ENCODE assay signal across 13 cellular contexts in the genomic region with DNA sequence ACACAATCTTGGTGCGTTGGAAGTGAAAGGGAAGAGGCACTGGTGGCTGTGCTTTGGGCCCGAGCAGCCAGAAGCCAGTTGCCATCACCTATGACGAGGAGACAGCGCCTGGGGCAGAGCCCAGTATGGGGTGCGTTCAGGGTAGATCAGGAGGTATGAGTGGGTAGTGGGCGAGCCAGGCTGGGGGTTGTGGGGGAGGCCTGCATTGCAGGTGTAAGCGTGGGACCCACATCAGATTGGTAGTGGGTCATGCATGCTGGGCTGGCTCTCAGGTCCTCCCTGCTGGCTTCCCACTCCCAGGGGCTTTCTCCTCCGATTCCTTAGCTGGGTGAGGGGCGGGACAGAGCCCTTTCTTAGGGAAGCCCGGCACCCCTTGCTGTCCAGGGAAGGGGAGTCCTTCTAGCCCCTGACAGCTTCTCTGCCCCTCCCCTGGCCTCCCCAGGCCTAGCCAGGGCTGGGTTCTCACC. TPM values are rescaled to one million over a fixed set of nuclear protein-coding genes. Genes with fewer than 3 reads are reported as not detected.
A peak's percentile ranks its signal among the peaks of the same experiment; 100 is the strongest.
DNase-seq lines count a peak whose midpoint lies in the region; ATAC-seq and TF ChIP-seq lines count a peak whose summit lies in the region.
"Had no signal": no experiment of that assay in that cellular context is flagged by ENCODE, and none has a peak within 500 bp of the region (broad histone marks: within the 10 kb centered on the region; RNA-seq: fewer than 3 reads in every experiment).

No MANE protein-coding gene starts in this region.

- peaks cover 48% of the 10 kb centered on the region for H3K36me3 Mint-ChIP-seq in activated CD4-positive, alpha-beta T cell treated with anti-CD3 and anti-CD28 coated beads, Interleukin-2, amount 10 ng/mL, durations not matched to agents 7 days and 5 days (ENCODE audit: low read depth)
- peaks cover 49% of the 10 kb centered on the region for H3K36me3 Mint-ChIP-seq in central memory CD8-positive, alpha-beta T cell (ENCODE audit: insufficient read depth)

- peaks cover 67% of the 10 kb centered on the region for H3K4me1 Mint-ChIP-seq in activated CD4-positive, alpha-beta T cell treated with anti-CD3 and anti-CD28 coated beads, Interleukin-2, amount 10 ng/mL, durations not matched to agents 7 days and 5 days
- peaks cover 62% of the 10 kb centered on the region for H3K4me1 Mint-ChIP-seq in central memory CD8-positive, alpha-beta T cell

- peak overlapping the region; percentile 98 for H3K27ac Mint-ChIP-seq in activated CD4-positive, alpha-beta T cell treated with anti-CD3 and anti-CD28 coated beads, Interleukin-2, amount 10 ng/mL, durations not matched to agents 7 days and 5 days
- H3K27ac Mint-ChIP-seq in central memory CD8-positive, alpha-beta T cell (ENCODE audit: low read depth): peak overlapping the region; percentile 98
- H3K27ac Mint-ChIP-seq: dendritic cell treated with granulocyte-macrophage colony-stimulating factor and Interleukin-4, amounts not matched to agents 40 ng/mL and 50 ng/mL, for 4 days; GM23338 had no signal

- peak overlapping the region; percentile 82 for H3K4me3 Mint-ChIP-seq in activated CD4-positive, alpha-beta T cell treated with anti-CD3 and anti-CD28 coated beads, Interleukin-2, amount 10 ng/mL, durations not matched to agents 7 days and 5 days
- H3K4me3 Mint-ChIP-seq in central memory CD8-positive, alpha-beta T cell: peak overlapping the region; percentile 95
- H3K4me3 Mint-ChIP-seq: dendritic cell treated with granulocyte-macrophage colony-stimulating factor and Interleukin-4, amounts not matched to agents 40 ng/mL and 50 ng/mL, for 4 days; GM23338 had no signal

- DNase-seq in GM12865 (ENCODE audit: low read depth): no peak
- peak; percentile 37 for DNase-seq in activated CD4-positive, alpha-beta T cell treated with anti-CD3 and anti-CD28 coated beads, Interleukin-2, amount 10 ng/mL, durations not matched to agents 7 days and 5 days
- DNase-seq in central memory CD8-positive, alpha-beta T cell (ENCODE audit: low spot score in 2 of 2): no peak
- peak; percentile 49 for DNase-seq in stimulated activated CD4-positive, alpha-beta T cell treated with anti-CD3 and anti-CD28 coated beads, Interleukin-2, amount 100 ng/mL, for 4 hours (ENCODE audit: low read depth)
- DNase-seq in UCSD-AML1 (lab: John Stamatoyannopoulos, UW; ENCODE audit: unreplicated experiment): no peak
- DNase-seq in central memory CD4-positive, alpha-beta T cell: no peak
- DNase-seq: C1 segment of cervical spinal cord, left ventricle myocardium inferior, NCI-H187 treated with DMSO at 0.1 percent for 48 hours had no signal

- H3K4me3 ChIP-seq in GM12865 (ENCODE audit: low read depth, low read length): peak overlapping the region; percentile 66
- H3K4me3 ChIP-seq: GM23338, left ventricle myocardium inferior had no signal

- no peak for TF ChIP-seq CTCF in GM12865 (IDR thresholded peaks at IDR 0.05; ENCODE audit: insufficient read depth, low read depth, low read length, missing control alignments)

- ATAC-seq in central memory CD8-positive, alpha-beta T cell (replicated peaks; ENCODE audit: extremely low read depth, poor library complexity, severe bottlenecking): no peak
- ATAC-seq in HG03521 (IDR thresholded peaks at IDR 0.05; ENCODE audit: unreplicated experiment) (no peak), HG02885 (IDR thresholded peaks at IDR 0.05; ENCODE audit: poor library complexity, unreplicated experiment) (no peak)
- ATAC-seq: GM23338 had no signal

- POLR2A ChIA-PET in activated CD4-positive, alpha-beta T cell treated with anti-CD3 and anti-CD28 coated beads, Interleukin-2, amount 10 ng/mL, durations not matched to agents 7 days and 5 days (lab: Charles Lee): no interaction called here

- H3K27me3 Mint-ChIP-seq in activated CD4-positive, alpha-beta T cell treated with anti-CD3 and anti-CD28 coated beads, Interleukin-2, amount 10 ng/mL, durations not matched to agents 7 days and 5 days: no peaks in the 10 kb centered on the region
- no peaks in the 10 kb centered on the region for H3K27me3 Mint-ChIP-seq in central memory CD8-positive, alpha-beta T cell

- CTCF ChIA-PET in activated CD4-positive, alpha-beta T cell treated with anti-CD3 and anti-CD28 coated beads, Interleukin-2, amount 10 ng/mL, durations not matched to agents 7 days and 5 days (lab: Charles Lee): interaction anchor here (1.2 to 2.4 kb wide), 3 partner anchors 13 to 95 kb away, joined by 3 to 7 read pairs (median 5); no protein-coding TSS in a partner anchor

- no peaks in the 10 kb centered on the region for H3K9me3 Mint-ChIP-seq in activated CD4-positive, alpha-beta T cell treated with anti-CD3 and anti-CD28 coated beads, Interleukin-2, amount 10 ng/mL, durations not matched to agents 7 days and 5 days
- H3K9me3 Mint-ChIP-seq in central memory CD8-positive, alpha-beta T cell: no peaks in the 10 kb centered on the region
- H3K9me3 Mint-ChIP-seq: dendritic cell treated with granulocyte-macrophage colony-stimulating factor and Interleukin-4, amounts not matched to agents 40 ng/mL and 50 ng/mL, for 4 days; GM23338 had no signal

RNA-seq across cellular contexts. Expression of a gene that starts 0.4 kb away (rescaled TPM):
- 10 to 100 TPM; 61.2 to 66.6 TPM for total RNA-seq in activated CD4-positive, alpha-beta T cell treated with anti-CD3 and anti-CD28 coated beads, Interleukin-2, amount 10 ng/mL, durations not matched to agents 7 days and 5 days
- total RNA-seq: GM23338, left ventricle myocardium inferior had no signal

RNA-seq across cellular contexts. Expression of a gene that starts 41.6 kb away (rescaled TPM):
- total RNA-seq in activated CD4-positive, alpha-beta T cell treated with anti-CD3 and anti-CD28 coated beads, Interleukin-2, amount 10 ng/mL, durations not matched to agents 7 days and 5 days: 10 to 100 TPM; 24.2 to 24.7 TPM

RNA-seq across cellular contexts. Expression of a gene that starts 42.1 kb away (rescaled TPM):
- 10 to 100 TPM; 13.9 to 20.9 TPM for total RNA-seq in activated CD4-positive, alpha-beta T cell treated with anti-CD3 and anti-CD28 coated beads, Interleukin-2, amount 10 ng/mL, durations not matched to agents 7 days and 5 days

RNA-seq across cellular contexts. Expression of a gene that starts 50.9 kb away (rescaled TPM):
- 10 to 100 TPM; 14.2 to 15.6 TPM for total RNA-seq in activated CD4-positive, alpha-beta T cell treated with anti-CD3 and anti-CD28 coated beads, Interleukin-2, amount 10 ng/mL, durations not matched to agents 7 days and 5 days

Comparison
In these comparisons a context has a peak if more than half of its experiments do, and no peak if none do; other contexts are left out.
1. DNase-seq: peak in activated CD4-positive, alpha-beta T cell treated with anti-CD3 and anti-CD28 coated beads, Interleukin-2, amount 10 ng/mL, durations not matched to agents 7 days and 5 days (single experiment) and stimulated activated CD4-positive, alpha-beta T cell treated with anti-CD3 and anti-CD28 coated beads, Interleukin-2, amount 100 ng/mL, for 4 hours (single experiment); none in GM12865 (single experiment), central memory CD8-positive, alpha-beta T cell (0 of 2), UCSD-AML1 (single experiment) and central memory CD4-positive, alpha-beta T cell (single experiment).